In the genomic region with DNA sequence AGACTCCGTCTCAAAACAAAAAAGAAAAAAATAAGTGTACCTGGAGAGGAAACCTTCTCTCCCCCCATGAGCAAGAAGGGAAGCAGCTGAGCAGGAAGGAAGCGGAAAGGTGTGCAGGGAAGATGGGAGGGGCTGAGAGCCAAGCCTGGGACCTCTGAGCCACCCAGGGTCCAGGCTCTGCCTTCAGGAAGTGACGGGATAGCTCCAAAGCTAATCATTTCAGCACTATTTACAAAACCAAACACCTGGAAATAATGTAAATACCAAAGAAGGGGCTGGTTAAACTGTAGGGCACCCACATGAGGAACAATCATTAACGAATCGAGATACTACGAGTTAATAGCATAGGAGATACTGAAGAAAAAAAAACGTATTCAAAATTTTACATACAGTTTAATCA, we compare ENCODE assay signal across 16 cellular contexts. TPM values are rescaled to one million over a fixed set of nuclear protein-coding genes. Genes with fewer than 3 reads are reported as not detected.
DNase-seq lines count a peak whose midpoint lies in the region; ATAC-seq, FAIRE-seq and TF ChIP-seq lines count a peak whose summit lies in the region.
"Had no signal": no experiment of that assay in that cellular context is flagged by ENCODE, and none has a peak within 500 bp of the region (broad histone marks: within the 10 kb centered on the region; RNA-seq: fewer than 3 reads in every experiment).

No MANE protein-coding gene starts in this region.

- H4K20me1 ChIP-seq in endothelial cell of umbilical vein (replicated peaks; ENCODE audit: control insufficient read depth, extremely low read depth, insufficient read depth, low read length) = no peaks in the 10 kb centered on the region

- H3K4me3 ChIP-seq in endothelial cell of umbilical vein (replicated peaks in 1 of 3; ENCODE audit: insufficient read depth in 1 of 3, low read depth in 1 of 3, low read length in 3 of 3) (no peak overlapping the region), psoas muscle (no peak overlapping the region)

- no peaks in the 10 kb centered on the region for H3K9me3 Mint-ChIP-seq in activated naive CD4-positive, alpha-beta T cell treated with anti-CD3 and anti-CD28 coated beads for 36 hours
- no peaks in the 10 kb centered on the region for H3K9me3 Mint-ChIP-seq in activated naive CD4-positive, alpha-beta T cell treated with anti-CD3 and anti-CD28 coated beads, Interleukin-2, amount 50 U/mL, for 72 hours
- no peaks in the 10 kb centered on the region for H3K9me3 Mint-ChIP-seq in stimulated activated naive CD8-positive, alpha-beta T cell treated with anti-CD3 and anti-CD28 coated beads, Interleukin-15, amount 100 ng/mL, for 72 hours
- H3K9me3 Mint-ChIP-seq: effector memory CD8-positive, alpha-beta T cell had no signal

- H3K36me3 Mint-ChIP-seq in activated naive CD4-positive, alpha-beta T cell treated with anti-CD3 and anti-CD28 coated beads for 36 hours (ENCODE audit: low read depth) = peaks cover 1% of the 10 kb centered on the region
- no peaks in the 10 kb centered on the region for H3K36me3 Mint-ChIP-seq in activated naive CD4-positive, alpha-beta T cell treated with anti-CD3 and anti-CD28 coated beads, Interleukin-2, amount 50 U/mL, for 72 hours

- H3K4me1 ChIP-seq in endothelial cell of umbilical vein (ENCODE audit: control insufficient read depth, extremely low read depth, insufficient read depth, low read length) = peaks cover 27% of the 10 kb centered on the region
- H3K4me1 ChIP-seq in psoas muscle = peaks cover 14% of the 10 kb centered on the region
- H3K4me1 ChIP-seq: foreskin keratinocyte, parathyroid adenoma had no signal

- CTCF ChIA-PET in activated naive CD4-positive, alpha-beta T cell treated with anti-CD3 and anti-CD28 coated beads for 36 hours (lab: Charles Lee) = interaction anchor here (1.0 to 1.3 kb wide), 4 partner anchors 16 to 64 kb away, joined by 3 to 4 read pairs (median 4); no protein-coding TSS in a partner anchor
- CTCF ChIA-PET in endothelial cell of umbilical vein (lab: Charles Lee) = interaction anchor here (1.0 kb wide), 1 partner anchor 16 kb away, joined by 4 read pairs; no protein-coding TSS in a partner anchor

- no peaks in the 10 kb centered on the region for H3K27me3 Mint-ChIP-seq in activated naive CD4-positive, alpha-beta T cell treated with anti-CD3 and anti-CD28 coated beads for 36 hours (ENCODE audit: low read depth)
- no peaks in the 10 kb centered on the region for H3K27me3 Mint-ChIP-seq in stimulated activated naive CD8-positive, alpha-beta T cell treated with anti-CD3 and anti-CD28 coated beads, Interleukin-15, amount 100 ng/mL, for 72 hours
- H3K27me3 Mint-ChIP-seq: activated CD4-positive, alpha-beta T cell treated with anti-CD3 and anti-CD28 coated beads for 36 hours; effector memory CD8-positive, alpha-beta T cell had no signal

- peak overlapping the region; percentile 62 for H3K27ac Mint-ChIP-seq in activated naive CD4-positive, alpha-beta T cell treated with anti-CD3 and anti-CD28 coated beads for 36 hours
- H3K27ac Mint-ChIP-seq in activated naive CD4-positive, alpha-beta T cell treated with anti-CD3 and anti-CD28 coated beads, Interleukin-2, amount 50 U/mL, for 72 hours = peak overlapping the region in 1 of 2 donors; percentile 69
- peak overlapping the region in 1 of 2 donors; percentile 19 for H3K27ac Mint-ChIP-seq in stimulated activated naive CD8-positive, alpha-beta T cell treated with anti-CD3 and anti-CD28 coated beads, Interleukin-15, amount 100 ng/mL, for 72 hours

- peak; percentile 33 for DNase-seq in activated naive CD4-positive, alpha-beta T cell treated with anti-CD3 and anti-CD28 coated beads for 36 hours
- no peak for DNase-seq in activated naive CD4-positive, alpha-beta T cell treated with anti-CD3 and anti-CD28 coated beads, Interleukin-2, amount 50 U/mL, for 72 hours (ENCODE audit: low spot score in 2 of 2)
- peak; percentile 65 for DNase-seq in NCI-H774 (lab: John Stamatoyannopoulos, UW)
- DNase-seq in endothelial cell of umbilical vein (ENCODE audit: low read depth, low spot score) = no peak
- no peak for DNase-seq in stimulated activated naive CD8-positive, alpha-beta T cell treated with anti-CD3 and anti-CD28 coated beads, Interleukin-15, amount 100 ng/mL, for 72 hours
- DNase-seq in psoas muscle = no peak
- DNase-seq in kidney glomerular epithelial cell (lab: John Stamatoyannopoulos, UW) = no peak
- DNase-seq: activated CD4-positive, alpha-beta T cell treated with anti-CD3 and anti-CD28 coated beads for 36 hours; DMS 273 treated with DMSO at 0.1 percent for 48 hours; effector memory CD8-positive, alpha-beta T cell; foreskin keratinocyte; mesenchymal stem cell; NCI-H345 had no signal

- no peak overlapping the region for H2AFZ ChIP-seq in endothelial cell of umbilical vein (ENCODE audit: low read depth, low read length)
- H2AFZ ChIP-seq: parathyroid adenoma had no signal

- no peaks in the 10 kb centered on the region for H3K9me1 ChIP-seq in endothelial cell of umbilical vein (replicated peaks; ENCODE audit: control insufficient read depth, extremely low read depth, insufficient read depth, low read length)

- H3K4me2 ChIP-seq in endothelial cell of umbilical vein (ENCODE audit: insufficient read depth, low read length) = no peak overlapping the region

- dilution Hi-C loops in endothelial cell of umbilical vein (cut with MboI; ENCODE audit: extremely low pct_ligation_motif_present, low sequenced_read_pairs) = no loop called here

- ATAC-seq in activated naive CD4-positive, alpha-beta T cell treated with anti-CD3 and anti-CD28 coated beads, Interleukin-2, amount 50 U/mL, for 72 hours = no peak
- ATAC-seq in stimulated activated naive CD8-positive, alpha-beta T cell treated with anti-CD3 and anti-CD28 coated beads, Interleukin-15, amount 100 ng/mL, for 72 hours = no peak
- ATAC-seq in GM18502 (IDR thresholded peaks at IDR 0.05; ENCODE audit: poor library complexity, unreplicated experiment) (no peak), psoas muscle (no peak)
- ATAC-seq: activated CD4-positive, alpha-beta T cell treated with anti-CD3 and anti-CD28 coated beads for 36 hours; effector memory CD8-positive, alpha-beta T cell; foreskin keratinocyte had no signal

- H3K9ac ChIP-seq in endothelial cell of umbilical vein (replicated peaks; ENCODE audit: extremely low read depth, insufficient read depth, low read length) = no peak overlapping the region
- H3K9ac ChIP-seq: parathyroid adenoma had no signal

- H3K4me1 Mint-ChIP-seq in activated naive CD4-positive, alpha-beta T cell treated with anti-CD3 and anti-CD28 coated beads for 36 hours (ENCODE audit: low read depth) = peaks cover 55% of the 10 kb centered on the region
- peaks cover 90% of the 10 kb centered on the region for H3K4me1 Mint-ChIP-seq in stimulated activated naive CD8-positive, alpha-beta T cell treated with anti-CD3 and anti-CD28 coated beads, Interleukin-15, amount 100 ng/mL, for 72 hours

- no TSS peak for BruUV-seq in endothelial cell of umbilical vein (replicated peaks; lab: Mats Ljungman, UMichigan)

- no peak overlapping the region for H3K27ac ChIP-seq in endothelial cell of umbilical vein (ENCODE audit: insufficient read depth, low read depth, low read length)
- H3K27ac ChIP-seq in psoas muscle = no peak overlapping the region
- H3K27ac ChIP-seq: foreskin keratinocyte, parathyroid adenoma had no signal

- POLR2A ChIA-PET in endothelial cell of umbilical vein (lab: Charles Lee) = no interaction called here

- H3K79me2 ChIP-seq in endothelial cell of umbilical vein (ENCODE audit: control insufficient read depth, insufficient read depth, low read length) = peaks cover 7% of the 10 kb centered on the region
- H3K79me2 ChIP-seq: parathyroid adenoma had no signal

- peaks cover 2 to 5% of the 10 kb centered on the region in 2 experiments for H3K36me3 ChIP-seq in endothelial cell of umbilical vein (ENCODE audit: control insufficient read depth in 2 of 2, extremely low read depth in 1 of 2, insufficient read depth in 2 of 2, low read length in 2 of 2)
- H3K36me3 ChIP-seq in psoas muscle (ENCODE audit: insufficient read depth in 1 of 2, low read depth in 1 of 2) = no peaks in the 10 kb centered on the region

- intact Hi-C loops in activated naive CD4-positive, alpha-beta T cell treated with anti-CD3 and anti-CD28 coated beads for 36 hours (cut with micrococcal nuclease) = no loop called here
- intact Hi-C loops in endothelial cell of umbilical vein (cut with micrococcal nuclease) = no loop called here
- intact Hi-C loops in psoas muscle (cut with DNase I) = no loop called here

- H3K9me3 ChIP-seq in endothelial cell of umbilical vein (replicated peaks; ENCODE audit: control insufficient read depth, insufficient read depth, low read length) (no peaks in the 10 kb centered on the region), psoas muscle (no peaks in the 10 kb centered on the region)

- WGBS in psoas muscle, 3 donors = 67 to 84% (median 80%) methylated on average over 7 of the region's 7 CpGs

- H3K4me3 Mint-ChIP-seq in activated naive CD4-positive, alpha-beta T cell treated with anti-CD3 and anti-CD28 coated beads for 36 hours = no peak overlapping the region
- peak overlapping the region; percentile 17 to 27 for H3K4me3 Mint-ChIP-seq in stimulated activated naive CD8-positive, alpha-beta T cell treated with anti-CD3 and anti-CD28 coated beads, Interleukin-15, amount 100 ng/mL, for 72 hours
- H3K4me3 Mint-ChIP-seq: activated CD4-positive, alpha-beta T cell treated with anti-CD3 and anti-CD28 coated beads for 36 hours; effector memory CD8-positive, alpha-beta T cell had no signal

- peak; percentile 43 for FAIRE-seq in endothelial cell of umbilical vein (lab: Jason Lieb, UNC)
- FAIRE-seq: RCC 7860 had no signal

- TF ChIP-seq CTCF in endothelial cell of umbilical vein (IDR thresholded peaks at IDR 0.05; ENCODE audit: extremely low read depth in 1 of 2, insufficient read depth in 1 of 2, low read depth in 1 of 2, low read length in 2 of 2) (no peak), psoas muscle (IDR thresholded peaks at IDR 0.05) (no peak)

- H3K27me3 ChIP-seq in endothelial cell of umbilical vein (ENCODE audit: control insufficient read depth in 2 of 2, insufficient read depth in 2 of 2, low read length in 2 of 2) (no peaks in the 10 kb centered on the region), psoas muscle (ENCODE audit: insufficient read depth in 3 of 3, low read length in 2 of 3) (no peaks in the 10 kb centered on the region)
- H3K27me3 ChIP-seq: foreskin keratinocyte had no signal

- TF ChIP-seq POLR2A in endothelial cell of umbilical vein (IDR thresholded peaks at IDR 0.05; ENCODE audit: low read depth, low read length) = no peak

RNA-seq across cellular contexts. Expression of gene ARRB1, which starts 27.9 kb away (rescaled TPM):
- total RNA-seq in activated naive CD4-positive, alpha-beta T cell treated with anti-CD3 and anti-CD28 coated beads for 36 hours = 10 to 100 TPM; 15.7 to 16.6 TPM
- total RNA-seq in activated naive CD4-positive, alpha-beta T cell treated with anti-CD3 and anti-CD28 coated beads, Interleukin-2, amount 50 U/mL, for 72 hours = 10 to 100 TPM; 11.5 to 28.9 TPM
- 63.9 and 83.7 TPM in 2 replicates for total RNA-seq in endothelial cell of umbilical vein
- 76.6 and 92.6 TPM in 2 replicates for polyA plus RNA-seq in endothelial cell of umbilical vein
- polyA plus RNA-seq in endothelial cell of umbilical vein (2011; cell fraction: cytosol; rRNA removed) = 95.5 and 102 TPM in 2 replicates
- polyA plus RNA-seq in endothelial cell of umbilical vein (2011; cell fraction: nucleus; rRNA removed) = 93.4 and 108 TPM in 2 replicates
- polyA plus RNA-seq in endothelial cell of umbilical vein (2012) = 41.0 and 44.6 TPM in 2 replicates
- polyA minus RNA-seq in endothelial cell of umbilical vein = 284 and 350 TPM in 2 replicates
- polyA minus RNA-seq in endothelial cell of umbilical vein (2011; cell fraction: cytosol; rRNA and poly(A)+ RNA removed) = 16.3 TPM
- 109 and 112 TPM in 2 replicates for polyA minus RNA-seq in endothelial cell of umbilical vein (2011; cell fraction: nucleus; rRNA and poly(A)+ RNA removed)
- total RNA-seq in psoas muscle = 10 to 100 TPM in 1 of 4 donors, 1 to 10 TPM in 3; 7.4 to 17.3 (median 9.0) TPM
- 1 to 10 TPM; 3.6 to 3.8 (median 3.8) TPM for polyA plus RNA-seq in psoas muscle

Comparison
In these comparisons a context has a peak if more than half of its experiments do, and no peak if none do; other contexts are left out.
1. DNase-seq: peak in activated naive CD4-positive, alpha-beta T cell treated with anti-CD3 and anti-CD28 coated beads for 36 hours (single experiment) and NCI-H774 (single experiment); none in activated naive CD4-positive, alpha-beta T cell treated with anti-CD3 and anti-CD28 coated beads, Interleukin-2, amount 50 U/mL, for 72 hours (0 of 2), endothelial cell of umbilical vein (single experiment), stimulated activated naive CD8-positive, alpha-beta T cell treated with anti-CD3 and anti-CD28 coated beads, Interleukin-15, amount 100 ng/mL, for 72 hours (0 of 2), psoas muscle (0 of 2) and kidney glomerular epithelial cell (single experiment).